9 cellular contexts compared by ENCODE assay signal in the genomic region with DNA sequence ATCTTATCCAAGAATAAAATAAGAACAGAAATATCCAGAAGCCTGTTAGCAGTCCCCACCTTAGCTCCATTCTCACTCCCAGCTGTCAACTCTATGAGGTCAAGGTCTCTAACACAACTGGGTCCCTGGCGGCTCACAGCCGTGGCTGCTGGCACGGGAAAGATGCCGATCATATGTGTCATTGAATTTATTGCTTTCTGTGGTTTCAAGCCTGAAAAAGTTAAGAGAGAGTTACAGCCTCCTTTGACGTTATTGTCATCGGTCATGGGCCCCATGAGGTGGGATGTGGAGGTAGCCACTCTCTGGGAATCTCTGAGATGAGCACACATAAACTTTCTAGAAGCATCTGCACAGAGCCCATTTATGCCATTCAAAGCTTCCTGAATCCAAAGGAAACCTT. TPM values are rescaled to one million over a fixed set of nuclear protein-coding genes. Genes with fewer than 3 reads are reported as not detected.
DNase-seq lines count a peak whose midpoint lies in the region; ATAC-seq, FAIRE-seq and TF ChIP-seq lines count a peak whose summit lies in the region.
"Had no signal": no experiment of that assay in that cellular context is flagged by ENCODE, and none has a peak within 500 bp of the region (broad histone marks: within the 10 kb centered on the region; RNA-seq: fewer than 3 reads in every experiment).

No MANE protein-coding gene starts in this region.

- FAIRE-seq in A549 (lab: Jason Lieb, UNC) (peak; percentile 63), HTR-8/SVneo (lab: Jason Lieb, UNC) (no peak)

- CTCF ChIA-PET in A549 (lab: Yijun Ruan, JAX): interaction anchor here (1.0 to 2.5 kb wide), 4 partner anchors 10 to 305 kb away, joined by 4 to 15 read pairs (median 5); no protein-coding TSS in a partner anchor

- H3K4me1 ChIP-seq in A549: peaks cover 62% of the 10 kb centered on the region

- no peaks in the 10 kb centered on the region for H3K9me3 ChIP-seq in A549

- TF ChIP-seq EP300 in A549 (IDR thresholded peaks at IDR 0.05): peak; percentile 65 to 86; a peak in 3 of 5 replicates

- TF ChIP-seq POLR2A in A549 (IDR thresholded peaks at IDR 0.05; ENCODE audit: low read length): no peak

- H3K27ac ChIP-seq in A549: peak overlapping the region; percentile 69 to 86

- POLR2A ChIA-PET in A549 (lab: Yijun Ruan, JAX): interaction anchor here (0.5 to 2.0 kb wide), 2 partner anchors 28 to 348 kb away, joined by 3 to 8 read pairs; a partner anchor contains a TSS

- TF ChIP-seq CTCF in A549 (IDR thresholded peaks at IDR 0.05): no peak

- WGBS in A549 (ENCODE audit: missing lambda C conversion rate): 1% methylated on average over 6 of the region's 6 CpGs

- H3K4me3 ChIP-seq in A549: no peak overlapping the region

- H3K4me2 ChIP-seq in A549: peak overlapping the region; percentile 62

- TF ChIP-seq RAD21 in A549 (conservative IDR thresholded peaks at IDR 0.05 in 1 of 2, IDR thresholded peaks at IDR 0.05 in 1 of 2): peak; percentile 30 to 39; a peak in 2 of 5 replicates

- DNase-seq in A549 (ENCODE audit: low read depth in 1 of 2, low spot score in 1 of 2) (peak; percentile 67 to 93), HTR-8/SVneo (ENCODE audit: insufficient read length, low spot score) (peak; percentile 80), amniotic epithelial cell (ENCODE audit: low read depth) (peak; percentile 83), kidney glomerular epithelial cell (lab: John Stamatoyannopoulos, UW) (peak; percentile 98), NCI-H146 treated with DMSO at 0.1 percent for 48 hours (lab: John Stamatoyannopoulos, UW; ENCODE audit: unreplicated experiment) (no peak), anterior cingulate cortex (lab: John Stamatoyannopoulos, UW) (no peak), SHP77 treated with DMSO at 0.1 percent for 48 hours (lab: John Stamatoyannopoulos, UW) (no peak)
- no peak for DNase-seq in activated CD8-positive, alpha-beta memory T cell treated with anti-CD3 and anti-CD28 coated beads for 24 hours
- DNase-seq: CD4-positive, alpha-beta memory T cell had no signal

- peak; percentile 85 to 93 for ATAC-seq in A549

TF ChIP-seq in A549, 52 proteins besides CTCF, POLR2A, EP300 and RAD21:
- TF ChIP-seq PHF8 (IDR thresholded peaks at IDR 0.05; ENCODE audit: borderline replicate concordance, low read depth) (no peak), CEBPB (IDR thresholded peaks at IDR 0.05) (peak in 1 of 2 experiments; percentile 66; a peak in 1 of 4 replicates), JUNB (IDR thresholded peaks at IDR 0.05) (peak; percentile 81), GATA3 (IDR thresholded peaks at IDR 0.05; ENCODE audit: borderline replicate concordance) (peak; percentile 91), HOXB13 (CRISPR knock-in tag; IDR thresholded peaks at IDR 0.05; ENCODE audit: low read depth) (peak; percentile 82; the same call in 1 of the 2 replicates), HDAC2 (IDR thresholded peaks at IDR 0.05) (no peak), FOSB (CRISPR knock-in tag; IDR thresholded peaks at IDR 0.05) (no peak), JUN (IDR thresholded peaks at IDR 0.05) (peak; percentile 61 to 64; a peak in 2 of 5 replicates), NFE2L2 (conservative IDR thresholded peaks at IDR 0.05; ENCODE audit: low read length) (no peak), KDM1A (IDR thresholded peaks at IDR 0.05; ENCODE audit: low read depth) (no peak), RFX5 (IDR thresholded peaks at IDR 0.05) (no peak), FOSL2 (IDR thresholded peaks at IDR 0.05) (peak; percentile 45; the same call in 1 of the 2 replicates), FOSL2 (CRISPR knock-in tag; IDR thresholded peaks at IDR 0.05) (peak; percentile 89), TP53 (CRISPR knock-in tag; IDR thresholded peaks at IDR 0.05) (no peak), HOXA7 (CRISPR knock-in tag; IDR thresholded peaks at IDR 0.05) (no peak), BHLHE40 (IDR thresholded peaks at IDR 0.05; ENCODE audit: low read depth, low read length) (peak; percentile 38), SREBF2 (IDR thresholded peaks at IDR 0.05) (no peak), TFCP2L1 (CRISPR knock-in tag; IDR thresholded peaks at IDR 0.05) (no peak), SMC3 (IDR thresholded peaks at IDR 0.05) (0 out of 3 replicates have a peak, but pooled peaks have one; percentile 16)
- TF ChIP-seq, protein P1, sequence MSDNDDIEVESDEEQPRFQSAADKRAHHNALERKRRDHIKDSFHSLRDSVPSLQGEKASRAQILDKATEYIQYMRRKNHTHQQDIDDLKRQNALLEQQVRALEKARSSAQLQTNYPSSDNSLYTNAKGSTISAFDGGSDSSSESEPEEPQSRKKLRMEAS (IDR thresholded peaks at IDR 0.05): peak; percentile 86
- TF ChIP-seq, protein P2, sequence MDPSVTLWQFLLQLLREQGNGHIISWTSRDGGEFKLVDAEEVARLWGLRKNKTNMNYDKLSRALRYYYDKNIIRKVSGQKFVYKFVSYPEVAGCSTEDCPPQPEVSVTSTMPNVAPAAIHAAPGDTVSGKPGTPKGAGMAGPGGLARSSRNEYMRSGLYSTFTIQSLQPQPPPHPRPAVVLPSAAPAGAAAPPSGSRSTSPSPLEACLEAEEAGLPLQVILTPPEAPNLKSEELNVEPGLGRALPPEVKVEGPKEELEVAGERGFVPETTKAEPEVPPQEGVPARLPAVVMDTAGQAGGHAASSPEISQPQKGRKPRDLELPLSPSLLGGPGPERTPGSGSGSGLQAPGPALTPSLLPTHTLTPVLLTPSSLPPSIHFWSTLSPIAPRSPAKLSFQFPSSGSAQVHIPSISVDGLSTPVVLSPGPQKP (IDR thresholded peaks at IDR 0.05; ENCODE audit: low read depth, low read length): no peak
- TF ChIP-seq, protein P3, sequence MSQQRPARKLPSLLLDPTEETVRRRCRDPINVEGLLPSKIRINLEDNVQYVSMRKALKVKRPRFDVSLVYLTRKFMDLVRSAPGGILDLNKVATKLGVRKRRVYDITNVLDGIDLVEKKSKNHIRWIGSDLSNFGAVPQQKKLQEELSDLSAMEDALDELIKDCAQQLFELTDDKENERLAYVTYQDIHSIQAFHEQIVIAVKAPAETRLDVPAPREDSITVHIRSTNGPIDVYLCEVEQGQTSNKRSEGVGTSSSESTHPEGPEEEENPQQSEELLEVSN (IDR thresholded peaks at IDR 0.05; ENCODE audit: borderline replicate concordance, low read depth): peak; percentile 53; the same call in 1 of the 2 replicates
- TF ChIP-seq, protein P4, sequence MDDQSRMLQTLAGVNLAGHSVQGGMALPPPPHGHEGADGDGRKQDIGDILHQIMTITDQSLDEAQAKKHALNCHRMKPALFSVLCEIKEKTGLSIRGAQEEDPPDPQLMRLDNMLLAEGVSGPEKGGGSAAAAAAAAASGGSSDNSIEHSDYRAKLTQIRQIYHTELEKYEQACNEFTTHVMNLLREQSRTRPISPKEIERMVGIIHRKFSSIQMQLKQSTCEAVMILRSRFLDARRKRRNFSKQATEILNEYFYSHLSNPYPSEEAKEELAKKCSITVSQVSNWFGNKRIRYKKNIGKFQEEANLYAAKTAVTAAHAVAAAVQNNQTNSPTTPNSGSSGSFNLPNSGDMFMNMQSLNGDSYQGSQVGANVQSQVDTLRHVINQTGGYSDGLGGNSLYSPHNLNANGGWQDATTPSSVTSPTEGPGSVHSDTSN (IDR thresholded peaks at IDR 0.05): peak; percentile 72; the same call in 1 of the 2 replicates
- TF ChIP-seq, protein P5, sequence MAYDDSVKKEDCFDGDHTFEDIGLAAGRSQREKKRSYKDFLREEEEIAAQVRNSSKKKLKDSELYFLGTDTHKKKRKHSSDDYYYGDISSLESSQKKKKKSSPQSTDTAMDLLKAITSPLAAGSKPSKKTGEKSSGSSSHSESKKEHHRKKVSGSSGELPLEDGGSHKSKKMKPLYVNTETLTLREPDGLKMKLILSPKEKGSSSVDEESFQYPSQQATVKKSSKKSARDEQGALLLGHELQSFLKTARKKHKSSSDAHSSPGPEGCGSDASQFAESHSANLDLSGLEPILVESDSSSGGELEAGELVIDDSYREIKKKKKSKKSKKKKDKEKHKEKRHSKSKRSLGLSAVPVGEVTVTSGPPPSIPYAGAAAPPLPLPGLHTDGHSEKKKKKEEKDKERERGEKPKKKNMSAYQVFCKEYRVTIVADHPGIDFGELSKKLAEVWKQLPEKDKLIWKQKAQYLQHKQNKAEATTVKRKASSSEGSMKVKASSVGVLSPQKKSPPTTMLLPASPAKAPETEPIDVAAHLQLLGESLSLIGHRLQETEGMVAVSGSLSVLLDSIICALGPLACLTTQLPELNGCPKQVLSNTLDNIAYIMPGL (CRISPR knock-in tag; IDR thresholded peaks at IDR 0.05; ENCODE audit: borderline replicate concordance): no peak
TF ChIP-seq in A549: peak in this region for 11.

RNA-seq across cellular contexts. Expression of a gene that starts 28.7 kb away (rescaled TPM):
- polyA plus RNA-seq in A549 (2011; rRNA removed): 8.5 and 8.6 TPM in 2 replicates
- polyA plus RNA-seq in A549 (2012; cell fraction: cytosol; rRNA removed): 6.8 and 8.3 TPM in 2 replicates
- polyA plus RNA-seq in A549 (2012; cell fraction: nucleus; rRNA removed): 6.0 and 10.3 TPM in 2 replicates
- polyA plus RNA-seq in A549 (2017; fragmentation: RNase III; extraction: RNeasy Plus Mini Kit Qiagen cat#74134 plus additional on column Dnase treatment): 4.5 to 6.4 TPM (median 5.0 TPM) in 3 replicates
- 7.4 and 9.1 TPM in 2 replicates for polyA minus RNA-seq in A549 (2011; rRNA and poly(A)+ RNA removed)
- polyA plus RNA-seq: CD4-positive, alpha-beta memory T cell had no signal

Comparison
In these comparisons a context has a peak if more than half of its experiments do, and no peak if none do; other contexts are left out.
1. DNase-seq: peak in A549 (2 of 2), HTR-8/SVneo (single experiment), amniotic epithelial cell (single experiment) and kidney glomerular epithelial cell (single experiment); none in NCI-H146 treated with DMSO at 0.1 percent for 48 hours (single experiment), activated CD8-positive, alpha-beta memory T cell treated with anti-CD3 and anti-CD28 coated beads for 24 hours (single experiment), anterior cingulate cortex (0 of 58) and SHP77 treated with DMSO at 0.1 percent for 48 hours (single experiment).